In genomic region chr7:155962191-155962967, GRCh38 we compare ENCODE assay signal across 1 cellular context.
TF ChIP-seq lines count a peak whose summit lies in the region.

No MANE protein-coding gene starts in this region.

TF ChIP-seq in GM12878, 131 proteins besides CTCF, POLR2A, EP300 and RAD21 (continued from another document):
- TF ChIP-seq PRDM15 (CRISPR knock-in tag; IDR thresholded peaks at IDR 0.05) = no peak
- no peak for TF ChIP-seq ATF7 (IDR thresholded peaks at IDR 0.05; ENCODE audit: low read depth)
- no peak for TF ChIP-seq PAX5 (IDR thresholded peaks at IDR 0.05; ENCODE audit: borderline replicate concordance, low read depth, low read length)
